8 cellular contexts compared by ENCODE assay signal in genomic region chr11:119057000-119057769, GRCh38. TPM values are rescaled to one million over a fixed set of nuclear protein-coding genes. Genes with fewer than 3 reads are reported as not detected.
DNase-seq lines count a peak whose midpoint lies in the region; ATAC-seq and TF ChIP-seq lines count a peak whose summit lies in the region.

HYOU1 (minus strand) TSS chr11:119057205; CDS start chr11:119056160, 1,045 bp downstream.

- H3K27me3 ChIP-seq in spleen (replicated peaks in 1 of 7), result no peaks in the 10 kb centered on the region

- peak; percentile 12 to 71 (median 24) for TF ChIP-seq POLR2A in spleen (IDR thresholded peaks at IDR 0.05)

- DNase-seq in AG08395 (ENCODE audit: low spot score) (peak; percentile 98), NCI-H2227 treated with DMSO at 0.1 percent for 48 hours (lab: John Stamatoyannopoulos, UW) (peak; percentile 91), WTC11 (ENCODE audit: low spot score) (peak; percentile 99), cardiac fibroblast (ENCODE audit: low read depth in 2 of 2) (peak; percentile 96 to 97), immature natural killer cell (peak; percentile 99), spleen (peak; percentile 99)

- H3K36me3 Mint-ChIP-seq in WTC11 (peaks cover 40% of the 10 kb centered on the region), immature natural killer cell (peaks cover 15 to 19% (median 18%) of the 10 kb centered on the region in 3 donors)

- peaks cover 17% of the 10 kb centered on the region for H3K4me1 Mint-ChIP-seq in WTC11
- peaks cover 38 to 45% of the 10 kb centered on the region in 2 donors for H3K4me1 Mint-ChIP-seq in immature natural killer cell

- H3K4me3 ChIP-seq in cardiac fibroblast (replicated peaks in 1 of 2; ENCODE audit: low read depth in 2 of 2, low read length in 2 of 2) (peak within 1 kb of the TSS; percentile 87 to 93), spleen (peak within 1 kb of the TSS; percentile 90 to 99 (median 94))

- H3K27ac Mint-ChIP-seq in WTC11 (peak within 1 kb of the TSS; percentile 96), immature natural killer cell (peak within 1 kb of the TSS; percentile 95 to 99 (median 98))

- H3K27ac ChIP-seq in spleen, result peak within 1 kb of the TSS; percentile 79 to 95 (median 87)

- H3K27me3 Mint-ChIP-seq in WTC11 (ENCODE audit: low read depth) (no peaks in the 10 kb centered on the region), immature natural killer cell (ENCODE audit: low read depth in 3 of 3) (peaks cover 0 to 13% (median 4%) of the 10 kb centered on the region in 3 donors)

- POLR2A ChIA-PET in WTC11 (lab: Charles Lee), result interaction anchor here (0.6 to 2.6 kb wide), 8 partner anchors 10 to 146 kb away, joined by 3 to 20 read pairs (median 6); partner anchors contain the start of genes CENATAC, DPAGT1, HMBS and VPS11

- 0 to 1% (median 1%) methylated on average over 21 to 79 of the region's 79 CpGs for WGBS in spleen, 5 donors

- peaks cover 2 to 48% (median 30%) of the 10 kb centered on the region in 6 donors for H3K36me3 ChIP-seq in spleen

- no peaks in the 10 kb centered on the region for H3K9me3 ChIP-seq in spleen

- CTCF ChIA-PET in WTC11 (lab: Charles Lee), result interaction anchor here (0.6 to 3.0 kb wide), 10 partner anchors 8 to 315 kb away, joined by 3 to 14 read pairs (median 4); partner anchors contain the start of genes CBL, CENATAC, SLC37A4 and VPS11

- intact Hi-C loops in spleen (cut with DNase I; ENCODE audit: low total_unique reads), result no loop called here

- TF ChIP-seq CTCF in WTC11 (IDR thresholded peaks at IDR 0.05), result no peak
- TF ChIP-seq CTCF in cardiac fibroblast (IDR thresholded peaks at IDR 0.05; ENCODE audit: low read depth, low read length), result peak; percentile 29
- TF ChIP-seq CTCF in spleen (IDR thresholded peaks at IDR 0.05 in 8 of 11, conservative IDR thresholded peaks at IDR 0.05 in 3 of 11), result peak in 4 of 11 experiments; percentile 25 to 47 (median 30)

- peaks cover 21 to 47% (median 27%) of the 10 kb centered on the region in 6 donors for H3K4me1 ChIP-seq in spleen

- peak; percentile 87 for ATAC-seq in GM18907 (IDR thresholded peaks at IDR 0.05; ENCODE audit: unreplicated experiment)
- peak; percentile 86 for ATAC-seq in HG03159 (IDR thresholded peaks at IDR 0.05; ENCODE audit: unreplicated experiment)
- ATAC-seq in WTC11, result peak; percentile 96

- H3K9me3 Mint-ChIP-seq in WTC11, result no peaks in the 10 kb centered on the region
- H3K9me3 Mint-ChIP-seq in immature natural killer cell, result no peaks in the 10 kb centered on the region

- H3K4me3 Mint-ChIP-seq in WTC11 (peak within 1 kb of the TSS; percentile 89), immature natural killer cell (peak within 1 kb of the TSS; percentile 92 to 97 (median 96))

TF ChIP-seq in WTC11, 78 proteins besides CTCF, POLR2A, EP300 and RAD21 (continues in another document):
- TF ChIP-seq E2F5 (CRISPR knock-in tag; IDR thresholded peaks at IDR 0.05), result 0 out of 2 replicates have a peak, but pooled peaks have one; percentile 24
- no peak for TF ChIP-seq ZSCAN18 (CRISPR knock-in tag; IDR thresholded peaks at IDR 0.05)
- TF ChIP-seq USF2 (CRISPR knock-in tag; IDR thresholded peaks at IDR 0.05), result peak; percentile 53
- TF ChIP-seq E2F1 (CRISPR knock-in tag; IDR thresholded peaks at IDR 0.05), result no peak
- TF ChIP-seq ZNF317 (CRISPR knock-in tag; IDR thresholded peaks at IDR 0.05; ENCODE audit: borderline replicate concordance, low read depth), result no peak
- TF ChIP-seq ESRRA (CRISPR knock-in tag; IDR thresholded peaks at IDR 0.05; ENCODE audit: borderline replicate concordance), result no peak
- 0 out of 2 replicates have a peak, but pooled peaks have one; percentile 35 for TF ChIP-seq CREM (CRISPR knock-in tag; IDR thresholded peaks at IDR 0.05)
- TF ChIP-seq ELF4 (CRISPR knock-in tag; IDR thresholded peaks at IDR 0.05; ENCODE audit: low read depth), result no peak
- TF ChIP-seq SP1 (CRISPR knock-in tag; conservative IDR thresholded peaks at IDR 0.05), result peak; percentile 88
- no peak for TF ChIP-seq NFATC4 (CRISPR knock-in tag; IDR thresholded peaks at IDR 0.05)
- TF ChIP-seq TP53 (CRISPR knock-in tag; IDR thresholded peaks at IDR 0.05), result peak; percentile 25; the same call in 1 of the 2 replicates
- TF ChIP-seq GTF2I (CRISPR knock-in tag; conservative IDR thresholded peaks at IDR 0.05), result no peak
- peak; percentile 76 for TF ChIP-seq MYBL2 (CRISPR knock-in tag; IDR thresholded peaks at IDR 0.05)
- TF ChIP-seq ERG (CRISPR knock-in tag; IDR thresholded peaks at IDR 0.05), result no peak
- 0 out of 2 replicates have a peak, but pooled peaks have one; percentile 11 for TF ChIP-seq JUN (CRISPR knock-in tag; IDR thresholded peaks at IDR 0.05)
- 0 out of 2 replicates have a peak, but pooled peaks have one; percentile 25 for TF ChIP-seq ZNF232 (CRISPR knock-in tag; IDR thresholded peaks at IDR 0.05)
- TF ChIP-seq SMAD3 (CRISPR knock-in tag; IDR thresholded peaks at IDR 0.05; ENCODE audit: borderline replicate concordance), result 0 out of 2 replicates have a peak, but pooled peaks have one; percentile 29
- no peak for TF ChIP-seq TEAD4 (CRISPR knock-in tag; IDR thresholded peaks at IDR 0.05)
- 0 out of 2 replicates have a peak, but pooled peaks have one; percentile 31 for TF ChIP-seq MAX (CRISPR knock-in tag; IDR thresholded peaks at IDR 0.05)
- peak; percentile 41; the same call in 1 of the 2 replicates for TF ChIP-seq ETV6 (CRISPR knock-in tag; IDR thresholded peaks at IDR 0.05)
- no peak for TF ChIP-seq CBFB (CRISPR knock-in tag; IDR thresholded peaks at IDR 0.05; ENCODE audit: low read depth)
- peak; percentile 81 for TF ChIP-seq GABPB1 (CRISPR knock-in tag; IDR thresholded peaks at IDR 0.05)
- TF ChIP-seq ZMAT4 (CRISPR knock-in tag; IDR thresholded peaks at IDR 0.05), result peak; percentile 28; the same call in 1 of the 2 replicates
- peak; percentile 8; the same call in 1 of the 2 replicates for TF ChIP-seq FOXP1 (CRISPR knock-in tag; IDR thresholded peaks at IDR 0.05; ENCODE audit: borderline replicate concordance)

RNA-seq across cellular contexts. Expression of gene HYOU1, which starts in this region (rescaled TPM):
- 212 to 276 TPM (median 218 TPM) in 3 replicates for total RNA-seq in WTC11 (2021)
- polyA plus RNA-seq in immature natural killer cell, result 10 to 100 TPM; 23.2 to 49.1 (median 32.9) TPM
- total RNA-seq in spleen, result 100 to 1,000 TPM in 3 of 7 donors, 10 to 100 TPM in 4; 48.2 to 131 (median 80.8) TPM
- polyA plus RNA-seq in spleen, result 10 to 100 TPM; 12.3 to 22.7 (median 15.5) TPM

Comparison
In these comparisons a context has a peak if more than half of its experiments do, and no peak if none do; other contexts are left out.
1. Peak in every context shown above with its lines: DNase-seq, ATAC-seq, H3K4me3 ChIP-seq and H3K27ac ChIP-seq.